In genomic region chr6:150939399-150939798, GRCh38 we compare ENCODE assay signal across 14 cellular contexts.
DNase-seq lines count a peak whose midpoint lies in the region; ATAC-seq and TF ChIP-seq lines count a peak whose summit lies in the region.
"Had no signal": no experiment of that assay in that cellular context is flagged by ENCODE, and none has a peak within 500 bp of the region (broad histone marks: within the 10 kb centered on the region; RNA-seq: fewer than 3 reads in every experiment).

No MANE protein-coding gene starts in this region.

- ATAC-seq in stimulated activated effector memory CD8-positive, alpha-beta T cell treated with anti-CD3 and anti-CD28 coated beads, Interleukin-12 subunit alpha, Interleukin-12 subunit beta, amount 100 ng/mL, for 72 hours, result no peak

- no peaks in the 10 kb centered on the region for H3K9me3 Mint-ChIP-seq in activated CD4-positive, alpha-beta memory T cell treated with anti-CD3 and anti-CD28 coated beads for 36 hours
- H3K9me3 Mint-ChIP-seq in activated CD4-positive, alpha-beta memory T cell treated with anti-CD3 and anti-CD28 coated beads, Interleukin-2, amount 10 ng/mL, durations not matched to agents 7 days and 5 days, result no peaks in the 10 kb centered on the region
- H3K9me3 Mint-ChIP-seq in HFFc6, result no peaks in the 10 kb centered on the region
- no peaks in the 10 kb centered on the region for H3K9me3 Mint-ChIP-seq in stimulated activated effector memory CD8-positive, alpha-beta T cell treated with anti-CD3 and anti-CD28 coated beads, Interleukin-12 subunit alpha, Interleukin-12 subunit beta, amount 100 ng/mL, for 72 hours

- no peak for DNase-seq in activated CD4-positive, alpha-beta memory T cell treated with anti-CD3 and anti-CD28 coated beads for 36 hours
- no peak for DNase-seq in activated CD4-positive, alpha-beta memory T cell treated with anti-CD3 and anti-CD28 coated beads, Interleukin-2, amount 10 ng/mL, durations not matched to agents 7 days and 5 days
- no peak for DNase-seq in HFFc6
- DNase-seq in epithelial cell of prostate (ENCODE audit: low read depth, low spot score), result peak; percentile 5
- no peak for DNase-seq in stimulated activated effector memory CD8-positive, alpha-beta T cell treated with anti-CD3 and anti-CD28 coated beads, Interleukin-12 subunit alpha, Interleukin-12 subunit beta, amount 100 ng/mL, for 72 hours (ENCODE audit: low spot score in 2 of 2)
- no peak for DNase-seq in NCI-H2171 treated with DMSO at 0.1 percent for 48 hours (lab: John Stamatoyannopoulos, UW)
- DNase-seq in activated CD4-positive, CD25-positive, alpha-beta regulatory T cell treated with anti-CD3 and anti-CD28 coated beads, Interleukin-2, amount 50 U/mL, for 72 hours, result no peak
- DNase-seq in NAMALWA (ENCODE audit: low spot score), result no peak
- DNase-seq: AML-193; Caco-2; CD8-positive, alpha-beta memory T cell; GF-D8 had no signal

- H3K4me3 Mint-ChIP-seq in activated CD4-positive, alpha-beta memory T cell treated with anti-CD3 and anti-CD28 coated beads for 36 hours, result peak overlapping the region; percentile 28
- H3K4me3 Mint-ChIP-seq in activated CD4-positive, alpha-beta memory T cell treated with anti-CD3 and anti-CD28 coated beads, Interleukin-2, amount 10 ng/mL, durations not matched to agents 7 days and 5 days, result no peak overlapping the region
- H3K4me3 Mint-ChIP-seq in HFFc6, result no peak overlapping the region
- H3K4me3 Mint-ChIP-seq in stimulated activated effector memory CD8-positive, alpha-beta T cell treated with anti-CD3 and anti-CD28 coated beads, Interleukin-12 subunit alpha, Interleukin-12 subunit beta, amount 100 ng/mL, for 72 hours, result no peak overlapping the region
- H3K4me3 Mint-ChIP-seq: CD8-positive, alpha-beta memory T cell had no signal

- no peak for TF ChIP-seq CTCF in HFFc6 (IDR thresholded peaks at IDR 0.05)

- H3K27ac Mint-ChIP-seq in activated CD4-positive, alpha-beta memory T cell treated with anti-CD3 and anti-CD28 coated beads for 36 hours, result no peak overlapping the region
- no peak overlapping the region for H3K27ac Mint-ChIP-seq in activated CD4-positive, alpha-beta memory T cell treated with anti-CD3 and anti-CD28 coated beads, Interleukin-2, amount 10 ng/mL, durations not matched to agents 7 days and 5 days
- H3K27ac Mint-ChIP-seq in HFFc6, result peak overlapping the region; percentile 44
- peak overlapping the region; percentile 1 for H3K27ac Mint-ChIP-seq in stimulated activated effector memory CD8-positive, alpha-beta T cell treated with anti-CD3 and anti-CD28 coated beads, Interleukin-12 subunit alpha, Interleukin-12 subunit beta, amount 100 ng/mL, for 72 hours

- CTCF ChIA-PET in activated CD4-positive, alpha-beta memory T cell treated with anti-CD3 and anti-CD28 coated beads for 36 hours (lab: Charles Lee), result no interaction called here
- CTCF ChIA-PET in activated CD4-positive, alpha-beta memory T cell treated with anti-CD3 and anti-CD28 coated beads, Interleukin-2, amount 10 ng/mL, durations not matched to agents 7 days and 5 days (lab: Charles Lee), result no interaction called here

- POLR2A ChIA-PET in activated CD4-positive, alpha-beta memory T cell treated with anti-CD3 and anti-CD28 coated beads for 36 hours (lab: Charles Lee), result no interaction called here
- POLR2A ChIA-PET in activated CD4-positive, alpha-beta memory T cell treated with anti-CD3 and anti-CD28 coated beads, Interleukin-2, amount 10 ng/mL, durations not matched to agents 7 days and 5 days (lab: Charles Lee), result no interaction called here

- no peak overlapping the region for H3K27ac ChIP-seq in epithelial cell of prostate
- H3K27ac ChIP-seq: 22Rv1, BLaER1 had no signal

- peaks cover 59% of the 10 kb centered on the region for H3K36me3 Mint-ChIP-seq in activated CD4-positive, alpha-beta memory T cell treated with anti-CD3 and anti-CD28 coated beads for 36 hours
- H3K36me3 Mint-ChIP-seq in activated CD4-positive, alpha-beta memory T cell treated with anti-CD3 and anti-CD28 coated beads, Interleukin-2, amount 10 ng/mL, durations not matched to agents 7 days and 5 days (ENCODE audit: low read depth), result peaks cover 32% of the 10 kb centered on the region
- H3K36me3 Mint-ChIP-seq in HFFc6 (ENCODE audit: low read depth), result peaks cover 61% of the 10 kb centered on the region
- H3K36me3 Mint-ChIP-seq in stimulated activated effector memory CD8-positive, alpha-beta T cell treated with anti-CD3 and anti-CD28 coated beads, Interleukin-12 subunit alpha, Interleukin-12 subunit beta, amount 100 ng/mL, for 72 hours, result peaks cover 91% of the 10 kb centered on the region

- H3K27me3 Mint-ChIP-seq in activated CD4-positive, alpha-beta memory T cell treated with anti-CD3 and anti-CD28 coated beads for 36 hours, result no peaks in the 10 kb centered on the region
- no peaks in the 10 kb centered on the region for H3K27me3 Mint-ChIP-seq in activated CD4-positive, alpha-beta memory T cell treated with anti-CD3 and anti-CD28 coated beads, Interleukin-2, amount 10 ng/mL, durations not matched to agents 7 days and 5 days
- H3K27me3 Mint-ChIP-seq in HFFc6 (ENCODE audit: insufficient read depth), result peaks cover 2% of the 10 kb centered on the region; the same call in 1 of the 2 replicates
- H3K27me3 Mint-ChIP-seq: CD8-positive, alpha-beta memory T cell had no signal

- no peaks in the 10 kb centered on the region for H3K4me1 Mint-ChIP-seq in activated CD4-positive, alpha-beta memory T cell treated with anti-CD3 and anti-CD28 coated beads for 36 hours (ENCODE audit: low read depth)
- H3K4me1 Mint-ChIP-seq in activated CD4-positive, alpha-beta memory T cell treated with anti-CD3 and anti-CD28 coated beads, Interleukin-2, amount 10 ng/mL, durations not matched to agents 7 days and 5 days, result no peaks in the 10 kb centered on the region
- H3K4me1 Mint-ChIP-seq in HFFc6 (ENCODE audit: low read depth), result peaks cover 25% of the 10 kb centered on the region
- no peaks in the 10 kb centered on the region for H3K4me1 Mint-ChIP-seq in stimulated activated effector memory CD8-positive, alpha-beta T cell treated with anti-CD3 and anti-CD28 coated beads, Interleukin-12 subunit alpha, Interleukin-12 subunit beta, amount 100 ng/mL, for 72 hours
- H3K4me1 Mint-ChIP-seq: CD8-positive, alpha-beta memory T cell had no signal

- intact Hi-C loops in activated CD4-positive, alpha-beta memory T cell treated with anti-CD3 and anti-CD28 coated beads for 36 hours (cut with micrococcal nuclease), result no loop called here

Comparison
In these comparisons a context has a peak if more than half of its experiments do, and no peak if none do; other contexts are left out.
1. H3K27ac Mint-ChIP-seq: peak in HFFc6 (single experiment) and stimulated activated effector memory CD8-positive, alpha-beta T cell treated with anti-CD3 and anti-CD28 coated beads, Interleukin-12 subunit alpha, Interleukin-12 subunit beta, amount 100 ng/mL, for 72 hours (single experiment); none in activated CD4-positive, alpha-beta memory T cell treated with anti-CD3 and anti-CD28 coated beads for 36 hours (single experiment) and activated CD4-positive, alpha-beta memory T cell treated with anti-CD3 and anti-CD28 coated beads, Interleukin-2, amount 10 ng/mL, durations not matched to agents 7 days and 5 days (single experiment).